18 cellular contexts compared by ENCODE assay signal in genomic region chr11:8740156-8740555, GRCh38. TPM values are rescaled to one million over a fixed set of nuclear protein-coding genes. Genes with fewer than 3 reads are reported as not detected.
DNase-seq lines count a peak whose midpoint lies in the region; ATAC-seq, FAIRE-seq and TF ChIP-seq lines count a peak whose summit lies in the region.
"Had no signal": no experiment of that assay in that cellular context is flagged by ENCODE, and none has a peak within 500 bp of the region (broad histone marks: within the 10 kb centered on the region; RNA-seq: fewer than 3 reads in every experiment).

No MANE protein-coding gene starts in this region.

- H3K4me1 ChIP-seq in A549: peaks cover 28% of the 10 kb centered on the region
- peaks cover 0 to 65% (median 7%) of the 10 kb centered on the region in 3 donors for H3K4me1 ChIP-seq in gastroesophageal sphincter
- H3K4me1 ChIP-seq in uterus: peaks cover 12 to 24% of the 10 kb centered on the region in 2 donors
- H3K4me1 ChIP-seq: BLaER1 treated with 17β-estradiol and CSF1 and Interleukin-3, amounts not matched to agents 10 nM and 100 nM had no signal

- CTCF ChIA-PET in A549 (lab: Yijun Ruan, JAX): interaction anchor here (0.6 kb wide), 1 partner anchor 1584 kb away, joined by 3 read pairs; no protein-coding TSS in a partner anchor

- ATAC-seq in A549 (no peak), gastroesophageal sphincter (no peak)
- ATAC-seq: CD8-positive, alpha-beta T cell had no signal

- peaks cover 0 to 24% of the 10 kb centered on the region in 2 donors for H3K36me3 ChIP-seq in gastroesophageal sphincter
- no peaks in the 10 kb centered on the region for H3K36me3 ChIP-seq in uterus
- H3K36me3 ChIP-seq: BLaER1 treated with 17β-estradiol and CSF1 and Interleukin-3, amounts not matched to agents 10 nM and 100 nM had no signal

- TF ChIP-seq CTCF in A549 (IDR thresholded peaks at IDR 0.05) (no peak), VCaP (conservative IDR thresholded peaks at IDR 0.05) (no peak), gastroesophageal sphincter (IDR thresholded peaks at IDR 0.05) (no peak), uterus (IDR thresholded peaks at IDR 0.05) (no peak), GM10266 (IDR thresholded peaks at IDR 0.05; ENCODE audit: control insufficient read depth, insufficient read depth, low read depth, missing control alignments) (no peak)

- no peaks in the 10 kb centered on the region for H3K9me3 ChIP-seq in A549
- no peaks in the 10 kb centered on the region for H3K9me3 ChIP-seq in gastroesophageal sphincter
- no peaks in the 10 kb centered on the region for H3K9me3 ChIP-seq in uterus
- H3K9me3 ChIP-seq: BLaER1 treated with 17β-estradiol and CSF1 and Interleukin-3, amounts not matched to agents 10 nM and 100 nM had no signal

- H3K27ac ChIP-seq in A549: peak overlapping the region; percentile 48 to 58; a peak in 5 of 6 replicates
- H3K27ac ChIP-seq in VCaP: peak overlapping the region; percentile 50
- H3K27ac ChIP-seq in gastroesophageal sphincter: peak overlapping the region in 3 of 4 donors; percentile 18 to 56 (median 29)
- H3K27ac ChIP-seq in uterus: peak overlapping the region; percentile 94 to 99
- H3K27ac ChIP-seq: BLaER1 treated with 17β-estradiol and CSF1 and Interleukin-3, amounts not matched to agents 10 nM and 100 nM had no signal

- TF ChIP-seq POLR2A in A549 (IDR thresholded peaks at IDR 0.05; ENCODE audit: low read length) (no peak), gastroesophageal sphincter (IDR thresholded peaks at IDR 0.05) (no peak), uterus (IDR thresholded peaks at IDR 0.05) (no peak)

- POLR2A ChIA-PET in A549 (lab: Yijun Ruan, JAX): no interaction called here

- DNase-seq in A549 (ENCODE audit: low read depth in 1 of 2, low spot score in 1 of 2): no peak
- DNase-seq in uterus: no peak
- no peak for DNase-seq in HT-29 (ENCODE audit: low spot score)
- DNase-seq in GM10266 (ENCODE audit: extremely low spot score): no peak
- DNase-seq in NCI-H2081 (lab: John Stamatoyannopoulos, UW): no peak
- DNase-seq: 8988T; CD8-positive, alpha-beta T cell; COR-L47; DMS 273 treated with DMSO at 0.1 percent for 48 hours; DND-41; EL; H9 had no signal

- H3K27me3 ChIP-seq in gastroesophageal sphincter (no peaks in the 10 kb centered on the region), uterus (no peaks in the 10 kb centered on the region)

- H3K4me2 ChIP-seq in A549: peak overlapping the region; percentile 32; the same call in 1 of the 3 replicates
- H3K4me2 ChIP-seq: BLaER1 treated with 17β-estradiol and CSF1 and Interleukin-3, amounts not matched to agents 10 nM and 100 nM had no signal

- TF ChIP-seq EP300 in A549 (IDR thresholded peaks at IDR 0.05) (no peak), gastroesophageal sphincter (IDR thresholded peaks at IDR 0.05) (no peak)

- WGBS in A549 (ENCODE audit: missing lambda C conversion rate): 72% methylated on average over 3 of the region's 3 CpGs
- WGBS in gastroesophageal sphincter (ENCODE audit: low coverage in 1 of 2), 2 donors: 67 to 91% methylated on average over 1 to 3 of the region's 3 CpGs

- H3K4me3 ChIP-seq in A549 (no peak overlapping the region), gastroesophageal sphincter (no peak overlapping the region), uterus (no peak overlapping the region)
- H3K4me3 ChIP-seq: BLaER1 treated with 17β-estradiol and CSF1 and Interleukin-3, amounts not matched to agents 10 nM and 100 nM had no signal

- TF ChIP-seq RAD21 in A549 (conservative IDR thresholded peaks at IDR 0.05 in 1 of 2, IDR thresholded peaks at IDR 0.05 in 1 of 2): no peak

- no peak for FAIRE-seq in A549 (lab: Jason Lieb, UNC)
- FAIRE-seq: GM12891, GM19239, H1 had no signal

- intact Hi-C loops in uterus (cut with DNase I; ENCODE audit: low total_unique reads): no loop called here

TF ChIP-seq in A549, 52 proteins besides CTCF, POLR2A, EP300 and RAD21:
- no peak for TF ChIP-seq REST (IDR thresholded peaks at IDR 0.05)
- TF ChIP-seq MAFK (IDR thresholded peaks at IDR 0.05; ENCODE audit: partially characterized antibody): no peak
- TF ChIP-seq TP53 (CRISPR knock-in tag; IDR thresholded peaks at IDR 0.05): no peak
- no peak for TF ChIP-seq NR3C1 (IDR thresholded peaks at IDR 0.05)
- no peak for TF ChIP-seq BCL3 (IDR thresholded peaks at IDR 0.05)
- no peak for TF ChIP-seq E2F6 (IDR thresholded peaks at IDR 0.05; ENCODE audit: borderline replicate concordance, low read depth)

RNA-seq across cellular contexts. Expression of gene RPL27A, which starts 57.6 kb away (rescaled TPM):
- polyA plus RNA-seq in A549 (2011; rRNA removed) (798 and 804 TPM in 2 replicates), A549 (2017; fragmentation: RNase III; extraction: RNeasy Plus Mini Kit Qiagen cat#74134 plus additional on column Dnase treatment) (3,543 to 3,937 TPM (median 3,631 TPM) in 3 replicates)
- polyA plus RNA-seq in A549 (2012; cell fraction: cytosol; rRNA removed): 609 and 694 TPM in 2 replicates
- 195 and 210 TPM in 2 replicates for polyA plus RNA-seq in A549 (2012; cell fraction: nucleus; rRNA removed)
- polyA minus RNA-seq in A549 (2011; rRNA and poly(A)+ RNA removed): 298 and 338 TPM in 2 replicates
- total RNA-seq in gastroesophageal sphincter (1,000 to 10,000 TPM in 1 of 4 donors, 100 to 1,000 TPM in 3; 706 to 1,423 (median 903) TPM), uterus (1,000 to 10,000 TPM in 2 of 4 donors, 100 to 1,000 TPM in 2; 505 to 3,151 (median 1,895) TPM)
- total RNA-seq in HT-29 (2014; rRNA removed; shearing (Covaris generic)): 2,307 and 2,374 TPM in 2 replicates

RNA-seq across cellular contexts. Expression of gene TRIM66, which starts 57.7 kb away (rescaled TPM):
- polyA plus RNA-seq in A549 (2011; rRNA removed) (7.7 and 9.8 TPM in 2 replicates), A549 (2017; fragmentation: RNase III; extraction: RNeasy Plus Mini Kit Qiagen cat#74134 plus additional on column Dnase treatment) (2.5 to 3.3 TPM (median 3.0 TPM) in 3 replicates)
- polyA plus RNA-seq in A549 (2012; cell fraction: cytosol; rRNA removed): 2.9 and 3.5 TPM in 2 replicates
- 16.9 and 21.1 TPM in 2 replicates for polyA plus RNA-seq in A549 (2012; cell fraction: nucleus; rRNA removed)
- 8.3 and 13.6 TPM in 2 replicates for polyA minus RNA-seq in A549 (2011; rRNA and poly(A)+ RNA removed)
- total RNA-seq in gastroesophageal sphincter (10 to 100 TPM in 1 of 4 donors, 1 to 10 TPM in 3; 1.4 to 12.9 (median 3.1) TPM), uterus (10 to 100 TPM in 2 of 4 donors, 1 to 10 TPM in 2; 7.4 to 18.2 (median 10.5) TPM)
- total RNA-seq in HT-29 (2014; rRNA removed; shearing (Covaris generic)): 6.7 and 7.0 TPM in 2 replicates

Comparison
In these comparisons a context has a peak if more than half of its experiments do, and no peak if none do; other contexts are left out.
1. H3K27ac ChIP-seq: peak in every context shown above with its lines; median percentile 96 in uterus; 53 in A549; 50 in VCaP; 29 in gastroesophageal sphincter.